ENCODE assay signal across 12 cellular contexts in genomic region chr9:115213777-115214428, GRCh38.
DNase-seq lines count a peak whose midpoint lies in the region; ATAC-seq, FAIRE-seq and TF ChIP-seq lines count a peak whose summit lies in the region.
"Had no signal": no experiment of that assay in that cellular context is flagged by ENCODE, and none has a peak within 500 bp of the region (broad histone marks: within the 10 kb centered on the region; RNA-seq: fewer than 3 reads in every experiment).

No MANE protein-coding gene starts in this region.

- H3K4me3 Mint-ChIP-seq in WTC11: no peak overlapping the region
- no peak overlapping the region for H3K4me3 Mint-ChIP-seq in activated CD4-positive, alpha-beta T cell treated with anti-CD3 and anti-CD28 coated beads for 36 hours
- H3K4me3 Mint-ChIP-seq: CD8-positive, alpha-beta memory T cell; T-helper 1 cell treated with Interleukin-12 subunit alpha and Interleukin-12 subunit beta and Interleukin-4 antibody, amounts not matched to agents 30 μg/mL and 1 μg/mL, for 36 hours had no signal

- no peaks in the 10 kb centered on the region for H3K36me3 Mint-ChIP-seq in WTC11
- H3K36me3 Mint-ChIP-seq in activated CD4-positive, alpha-beta T cell treated with anti-CD3 and anti-CD28 coated beads for 36 hours (ENCODE audit: low read depth): no peaks in the 10 kb centered on the region

- H3K9me3 ChIP-seq in mammary epithelial cell (replicated peaks; ENCODE audit: insufficient read depth, low read length) (no peaks in the 10 kb centered on the region), left lung (no peaks in the 10 kb centered on the region)

- BruUV-seq in mammary epithelial cell (replicated peaks; lab: Mats Ljungman, UMichigan): TSS peak; percentile 28

- peaks cover 3% of the 10 kb centered on the region; the same call in 1 of the 2 replicates for H3K27me3 Mint-ChIP-seq in WTC11 (ENCODE audit: low read depth)
- H3K27me3 Mint-ChIP-seq in activated CD4-positive, alpha-beta T cell treated with anti-CD3 and anti-CD28 coated beads for 36 hours: peaks cover 29% of the 10 kb centered on the region

- no peaks in the 10 kb centered on the region for H3K36me3 ChIP-seq in mammary epithelial cell (ENCODE audit: insufficient read depth, low read length)
- H3K36me3 ChIP-seq in left lung: no peaks in the 10 kb centered on the region

- H3K27me3 ChIP-seq in mammary epithelial cell (ENCODE audit: insufficient read depth, low read length) (no peaks in the 10 kb centered on the region), left lung (no peaks in the 10 kb centered on the region)

- H3K4me3 ChIP-seq in AG04449 (ENCODE audit: low read depth, low read length): no peak overlapping the region
- H3K4me3 ChIP-seq in mammary epithelial cell (replicated peaks in 1 of 3; ENCODE audit: insufficient read depth in 1 of 3, low read depth in 2 of 3, low read length in 3 of 3): no peak overlapping the region
- no peak overlapping the region for H3K4me3 ChIP-seq in left lung

- H3K79me2 ChIP-seq in mammary epithelial cell (ENCODE audit: insufficient read depth, low read length): no peaks in the 10 kb centered on the region

- CTCF ChIA-PET in AG04449 (lab: Yijun Ruan, JAX) (interaction anchor here (1.9 kb wide), 1 partner anchor 310 kb away, joined by 6 read pairs; no protein-coding TSS in a partner anchor), mammary epithelial cell (lab: Charles Lee; ENCODE audit: low non-redundant PET) (interaction anchor here (0.6 to 0.7 kb wide), 2 partner anchors 57 to 815 kb away, joined by 4 to 9 read pairs; no protein-coding TSS in a partner anchor), WTC11 (lab: Charles Lee) (interaction anchor here (0.7 kb wide), 1 partner anchor 18 kb away, joined by 4 read pairs; no protein-coding TSS in a partner anchor)
- CTCF ChIA-PET in activated CD4-positive, alpha-beta T cell treated with anti-CD3 and anti-CD28 coated beads for 36 hours (lab: Charles Lee): no interaction called here

- WGBS in mammary epithelial cell (ENCODE audit: low coverage, missing lambda C conversion rate): 28% methylated on average over 4 of the region's 4 CpGs

- DNase-seq in AG04449 (ENCODE audit: low read depth, low spot score) (peak; percentile 88), HTR-8/SVneo (ENCODE audit: insufficient read length, low spot score) (peak; percentile 52), mammary epithelial cell (peak; percentile 98), left lung (no peak), D341Med (ENCODE audit: low spot score) (no peak), WTC11 (ENCODE audit: low spot score) (no peak)
- DNase-seq in stimulated activated CD4-positive, alpha-beta T cell treated with anti-CD3 and anti-CD28 coated beads, Interleukin-15, amount 100 ng/mL, for 24 hours: no peak
- DNase-seq in activated CD4-positive, alpha-beta T cell treated with anti-CD3 and anti-CD28 coated beads for 36 hours: no peak
- DNase-seq: activated gamma-delta T cell; CD8-positive, alpha-beta memory T cell; NCI-H1105 treated with DMSO at 0.1 percent for 48 hours had no signal

- no peak overlapping the region for H3K27ac Mint-ChIP-seq in WTC11
- H3K27ac Mint-ChIP-seq in activated CD4-positive, alpha-beta T cell treated with anti-CD3 and anti-CD28 coated beads for 36 hours: no peak overlapping the region
- H3K27ac Mint-ChIP-seq: CD8-positive, alpha-beta memory T cell; T-helper 1 cell treated with Interleukin-12 subunit alpha and Interleukin-12 subunit beta and Interleukin-4 antibody, amounts not matched to agents 30 μg/mL and 1 μg/mL, for 36 hours had no signal

- no peaks in the 10 kb centered on the region for H4K20me1 ChIP-seq in mammary epithelial cell (ENCODE audit: insufficient read depth, low read length)

- no peaks in the 10 kb centered on the region for H3K9me3 Mint-ChIP-seq in WTC11
- no peaks in the 10 kb centered on the region for H3K9me3 Mint-ChIP-seq in activated CD4-positive, alpha-beta T cell treated with anti-CD3 and anti-CD28 coated beads for 36 hours (ENCODE audit: low read depth)
- H3K9me3 Mint-ChIP-seq: CD8-positive, alpha-beta memory T cell; T-helper 1 cell treated with Interleukin-12 subunit alpha and Interleukin-12 subunit beta and Interleukin-4 antibody, amounts not matched to agents 30 μg/mL and 1 μg/mL, for 36 hours had no signal

- intact Hi-C loops in mammary epithelial cell (cut with micrococcal nuclease) (loop anchor here (2.0 kb wide), 1 partner anchor 49 kb away; no protein-coding TSS in a partner anchor), left lung (cut with DNase I) (no loop called here)
- intact Hi-C loops in activated CD4-positive, alpha-beta T cell treated with anti-CD3 and anti-CD28 coated beads for 36 hours (cut with DNase I, micrococcal nuclease): no loop called here

- peaks cover 10% of the 10 kb centered on the region for H3K4me1 Mint-ChIP-seq in WTC11
- peaks cover 9% of the 10 kb centered on the region for H3K4me1 Mint-ChIP-seq in activated CD4-positive, alpha-beta T cell treated with anti-CD3 and anti-CD28 coated beads for 36 hours
- H3K4me1 Mint-ChIP-seq: CD8-positive, alpha-beta memory T cell had no signal

- peak overlapping the region; percentile 56 for H3K9ac ChIP-seq in mammary epithelial cell (ENCODE audit: insufficient read depth, low read length)

- no peak overlapping the region for H2AFZ ChIP-seq in mammary epithelial cell (ENCODE audit: low read depth, low read length)

- peak overlapping the region; percentile 38 for H3K27ac ChIP-seq in mammary epithelial cell (ENCODE audit: insufficient read depth, low read depth, low read length)
- H3K27ac ChIP-seq in left lung: no peak overlapping the region

- ATAC-seq in left lung (peak; percentile 57), WTC11 (no peak)
- no peak for ATAC-seq in activated CD4-positive, alpha-beta T cell treated with anti-CD3 and anti-CD28 coated beads for 36 hours

- peak overlapping the region; percentile 30 for H3K4me2 ChIP-seq in mammary epithelial cell (ENCODE audit: insufficient read depth, low read depth, low read length)

- H3K4me1 ChIP-seq in mammary epithelial cell (ENCODE audit: insufficient read depth, low read length): peaks cover 23% of the 10 kb centered on the region
- H3K4me1 ChIP-seq in left lung: peaks cover 0 to 11% of the 10 kb centered on the region in 2 donors

- dilution Hi-C loops in mammary epithelial cell (cut with HindIII; ENCODE audit: low sequenced_read_pairs): no loop called here

- TF ChIP-seq CTCF in AG04449 (IDR thresholded peaks at IDR 0.05; ENCODE audit: insufficient read depth, low read length, missing control alignments): no peak
- TF ChIP-seq CTCF in mammary epithelial cell (conservative IDR thresholded peaks at IDR 0.05 in 1 of 2, IDR thresholded peaks at IDR 0.05 in 1 of 2; ENCODE audit: extremely low read depth in 1 of 2, insufficient read depth in 1 of 2, low read depth in 1 of 2, low read length in 2 of 2): no peak
- no peak for TF ChIP-seq CTCF in left lung (IDR thresholded peaks at IDR 0.05)
- TF ChIP-seq CTCF in WTC11 (IDR thresholded peaks at IDR 0.05): no peak

- in situ Hi-C loops in mammary epithelial cell (cut with MboI; ENCODE audit: low sequenced_read_pairs in 2 of 2): loop anchor here in 1 of 2 donors (25.0 kb wide), 1 partner anchor 527 kb away; the partner anchor contains the start of gene TEX48

- FAIRE-seq in HTR-8/SVneo (lab: Jason Lieb, UNC): no peak

- POLR2A ChIA-PET in AG04449 (lab: Yijun Ruan, JAX): no interaction called here
- POLR2A ChIA-PET in WTC11 (lab: Charles Lee): no interaction called here
- POLR2A ChIA-PET in activated CD4-positive, alpha-beta T cell treated with anti-CD3 and anti-CD28 coated beads for 36 hours (lab: Charles Lee): no interaction called here

TF ChIP-seq in WTC11, 78 proteins besides CTCF, POLR2A, EP300 and RAD21 (continues in another document):
- TF ChIP-seq ETV6 (CRISPR knock-in tag; IDR thresholded peaks at IDR 0.05): no peak
- no peak for TF ChIP-seq FOXP4 (CRISPR knock-in tag; IDR thresholded peaks at IDR 0.05)
- no peak for TF ChIP-seq ELF4 (CRISPR knock-in tag; IDR thresholded peaks at IDR 0.05; ENCODE audit: low read depth)
- no peak for TF ChIP-seq ATF2 (CRISPR knock-in tag; IDR thresholded peaks at IDR 0.05; ENCODE audit: borderline replicate concordance, low read depth)
- no peak for TF ChIP-seq ZNF317 (CRISPR knock-in tag; IDR thresholded peaks at IDR 0.05; ENCODE audit: borderline replicate concordance, low read depth)
- no peak for TF ChIP-seq ZSCAN18 (CRISPR knock-in tag; IDR thresholded peaks at IDR 0.05)

Comparison
In these comparisons a context has a peak if more than half of its experiments do, and no peak if none do; other contexts are left out.
1. DNase-seq: peak in AG04449 (single experiment), HTR-8/SVneo (single experiment) and mammary epithelial cell (single experiment); none in left lung (0 of 2), stimulated activated CD4-positive, alpha-beta T cell treated with anti-CD3 and anti-CD28 coated beads, Interleukin-15, amount 100 ng/mL, for 24 hours (single experiment), D341Med (single experiment), WTC11 (single experiment) and activated CD4-positive, alpha-beta T cell treated with anti-CD3 and anti-CD28 coated beads for 36 hours (single experiment).